Comparison of ENCODE assay signal across 7 cellular contexts in the genomic region with DNA sequence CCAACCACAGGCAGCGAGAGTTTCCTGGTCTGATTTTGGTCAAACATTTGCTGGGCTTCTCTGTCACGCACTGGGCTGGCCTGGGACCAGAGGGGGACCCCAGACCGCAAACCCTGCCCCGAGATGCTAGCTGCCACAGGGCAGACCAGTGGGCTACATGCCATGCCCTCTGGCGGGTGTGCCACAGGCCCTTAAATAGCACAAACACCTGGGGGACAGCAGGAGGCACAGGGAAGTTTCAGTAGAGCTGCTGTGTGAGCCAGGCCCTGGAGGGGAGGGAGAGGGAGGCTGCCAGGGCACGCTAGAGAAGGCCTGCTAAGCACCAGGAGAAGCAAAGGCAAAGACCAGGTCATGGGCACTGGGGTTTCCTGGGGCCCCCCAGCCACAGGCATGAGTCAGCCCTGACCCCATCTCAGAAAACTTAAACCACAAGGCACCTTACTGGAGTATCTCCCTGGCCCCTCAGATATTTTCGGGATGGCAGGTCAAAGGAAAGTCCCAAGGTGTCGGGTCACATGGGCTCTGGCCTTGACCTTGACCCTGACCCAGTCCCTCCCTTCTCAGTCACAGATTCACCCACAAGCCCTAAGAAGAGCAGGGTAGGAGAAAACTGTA. TPM values are rescaled to one million over a fixed set of nuclear protein-coding genes. Genes with fewer than 3 reads are reported as not detected.
DNase-seq lines count a peak whose midpoint lies in the region; ATAC-seq and TF ChIP-seq lines count a peak whose summit lies in the region.

No MANE protein-coding gene starts in this region.

- peaks cover 12% of the 10 kb centered on the region for H3F3A ChIP-seq in neural progenitor cell (ENCODE audit: low read depth)

- H3K27ac ChIP-seq in neural progenitor cell (peak overlapping the region; percentile 9), ascending aorta (no peak overlapping the region)

- H3K27me3 ChIP-seq in neural progenitor cell (no peaks in the 10 kb centered on the region), ascending aorta (no peaks in the 10 kb centered on the region)

- H3K27me3 Mint-ChIP-seq in activated CD4-positive, alpha-beta memory T cell treated with anti-CD3 and anti-CD28 coated beads, Interleukin-2, amount 10 ng/mL, durations not matched to agents 7 days and 5 days, result no peaks in the 10 kb centered on the region
- peaks cover 8% of the 10 kb centered on the region for H3K27me3 Mint-ChIP-seq in neural progenitor cell (ENCODE audit: insufficient read depth, low read depth)

- DNase-seq in activated CD4-positive, alpha-beta memory T cell treated with anti-CD3 and anti-CD28 coated beads, Interleukin-2, amount 10 ng/mL, durations not matched to agents 7 days and 5 days, result no peak
- DNase-seq in neural progenitor cell (ENCODE audit: low spot score), result no peak
- no peak for DNase-seq in ascending aorta (ENCODE audit: low spot score in 2 of 2)

- H3K4me3 ChIP-seq in neural progenitor cell (no peak overlapping the region), ascending aorta (no peak overlapping the region)

- H3K27ac Mint-ChIP-seq in activated CD4-positive, alpha-beta memory T cell treated with anti-CD3 and anti-CD28 coated beads, Interleukin-2, amount 10 ng/mL, durations not matched to agents 7 days and 5 days, result peak overlapping the region; percentile 44
- H3K27ac Mint-ChIP-seq in neural progenitor cell, result no peak overlapping the region

- H2AFZ ChIP-seq in neural progenitor cell (replicated peaks), result no peak overlapping the region

- no peaks in the 10 kb centered on the region for H3K36me3 ChIP-seq in neural progenitor cell
- no peaks in the 10 kb centered on the region for H3K36me3 ChIP-seq in ascending aorta

- H3K4me1 ChIP-seq in neural progenitor cell, result peaks cover 24% of the 10 kb centered on the region
- H3K4me1 ChIP-seq in ascending aorta, result peaks cover 0 to 17% of the 10 kb centered on the region in 2 donors

- no peak overlapping the region for H3K9ac ChIP-seq in neural progenitor cell

- H4K20me1 ChIP-seq in neural progenitor cell (ENCODE audit: low read depth), result peaks cover 63% of the 10 kb centered on the region

- H3K36me3 Mint-ChIP-seq in activated CD4-positive, alpha-beta memory T cell treated with anti-CD3 and anti-CD28 coated beads, Interleukin-2, amount 10 ng/mL, durations not matched to agents 7 days and 5 days (ENCODE audit: low read depth), result no peaks in the 10 kb centered on the region
- no peaks in the 10 kb centered on the region for H3K36me3 Mint-ChIP-seq in neural progenitor cell

- H3K79me2 ChIP-seq in neural progenitor cell (ENCODE audit: low read depth), result peaks cover 76% of the 10 kb centered on the region

- peaks cover 28% of the 10 kb centered on the region for H3K4me1 Mint-ChIP-seq in activated CD4-positive, alpha-beta memory T cell treated with anti-CD3 and anti-CD28 coated beads, Interleukin-2, amount 10 ng/mL, durations not matched to agents 7 days and 5 days
- H3K4me1 Mint-ChIP-seq in neural progenitor cell, result peaks cover 45% of the 10 kb centered on the region

- intact Hi-C loops in ascending aorta (cut with DNase I), result no loop called here

- H3K9me3 ChIP-seq in neural progenitor cell (ENCODE audit: low read depth), result no peaks in the 10 kb centered on the region
- H3K9me3 ChIP-seq in ascending aorta, result no peaks in the 10 kb centered on the region

- TF ChIP-seq CTCF in neural progenitor cell (IDR thresholded peaks at IDR 0.05), result no peak
- no peak for TF ChIP-seq CTCF in ascending aorta (IDR thresholded peaks at IDR 0.05)

- POLR2A ChIA-PET in activated CD4-positive, alpha-beta memory T cell treated with anti-CD3 and anti-CD28 coated beads, Interleukin-2, amount 10 ng/mL, durations not matched to agents 7 days and 5 days (lab: Charles Lee), result no interaction called here

- ATAC-seq in GM19025 (IDR thresholded peaks at IDR 0.05; ENCODE audit: low read depth, unreplicated experiment), result peak; percentile 53
- ATAC-seq in HG02970 (IDR thresholded peaks at IDR 0.05; ENCODE audit: low FRiP score, unreplicated experiment), result peak; percentile 47
- no peak for ATAC-seq in HG03565 (IDR thresholded peaks at IDR 0.05; ENCODE audit: unreplicated experiment)
- no peak for ATAC-seq in GM19397 (IDR thresholded peaks at IDR 0.05; ENCODE audit: unreplicated experiment)

- no peaks in the 10 kb centered on the region for H3K9me3 Mint-ChIP-seq in activated CD4-positive, alpha-beta memory T cell treated with anti-CD3 and anti-CD28 coated beads, Interleukin-2, amount 10 ng/mL, durations not matched to agents 7 days and 5 days
- H3K9me3 Mint-ChIP-seq in neural progenitor cell, result peaks cover 3% of the 10 kb centered on the region

- no peak overlapping the region for H3K4me3 Mint-ChIP-seq in activated CD4-positive, alpha-beta memory T cell treated with anti-CD3 and anti-CD28 coated beads, Interleukin-2, amount 10 ng/mL, durations not matched to agents 7 days and 5 days
- no peak overlapping the region for H3K4me3 Mint-ChIP-seq in neural progenitor cell

- CTCF ChIA-PET in activated CD4-positive, alpha-beta memory T cell treated with anti-CD3 and anti-CD28 coated beads, Interleukin-2, amount 10 ng/mL, durations not matched to agents 7 days and 5 days (lab: Charles Lee), result no interaction called here

- peak overlapping the region; percentile 56 for H3K4me2 ChIP-seq in neural progenitor cell

RNA-seq across cellular contexts. Expression of a gene that starts 29.2 kb away (rescaled TPM):
- total RNA-seq in activated CD4-positive, alpha-beta memory T cell treated with anti-CD3 and anti-CD28 coated beads, Interleukin-2, amount 10 ng/mL, durations not matched to agents 7 days and 5 days, result 10 to 100 TPM; 59.3 to 62.3 TPM
- total RNA-seq in neural progenitor cell (ENCODE audit: low replicate concordance), result 25.8 and 34.6 TPM in 2 replicates
- total RNA-seq in ascending aorta, result 85.3 TPM

Comparison
In these comparisons a context has a peak if more than half of its experiments do, and no peak if none do; other contexts are left out.
1. ATAC-seq: peak in GM19025 (single experiment) and HG02970 (single experiment); none in HG03565 (single experiment) and GM19397 (single experiment).